Comparison of ENCODE assay signal across 25 cellular contexts in the genomic region with DNA sequence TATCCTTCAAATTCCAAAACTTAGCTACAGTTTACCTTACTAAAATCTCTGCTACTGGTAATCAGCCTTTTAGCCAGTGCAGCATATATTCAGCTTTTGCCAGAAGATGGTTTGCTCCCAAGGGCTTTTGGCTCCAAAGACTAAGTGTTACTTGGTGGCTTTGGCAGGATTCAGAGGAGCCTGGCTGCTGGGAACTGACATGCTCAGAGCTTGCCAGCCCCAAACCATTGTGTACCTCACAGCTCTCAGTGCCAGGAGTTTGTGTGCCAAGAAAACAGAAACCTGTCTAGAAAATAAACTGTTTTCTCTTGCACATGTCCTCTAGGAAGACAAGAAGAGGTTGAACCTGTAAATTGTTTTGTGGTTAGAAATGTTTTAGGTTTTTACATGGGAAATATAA.
A peak's percentile ranks its signal among the peaks of the same experiment; 100 is the strongest.
DNase-seq lines count a peak whose midpoint lies in the region; ATAC-seq, FAIRE-seq and TF ChIP-seq lines count a peak whose summit lies in the region.
"Had no signal": no experiment of that assay in that cellular context is flagged by ENCODE, and none has a peak within 500 bp of the region (broad histone marks: within the 10 kb centered on the region; RNA-seq: fewer than 3 reads in every experiment).

No MANE protein-coding gene starts in this region.

- no peak for TF ChIP-seq CTCF in nephron (IDR thresholded peaks at IDR 0.05; ENCODE audit: unreplicated experiment in 3 of 3)
- no peak for TF ChIP-seq CTCF in endodermal cell (conservative IDR thresholded peaks at IDR 0.05)

- H3K27ac ChIP-seq in endodermal cell (ENCODE audit: low read depth, low read length) = no peak overlapping the region
- H3K27ac ChIP-seq: ascending aorta, GM23248, sigmoid colon, tibial artery had no signal

- H3K27ac Mint-ChIP-seq in nephron (peak overlapping the region in 2 of 3 experiments; percentile 47 to 66), endodermal cell (no peak overlapping the region)
- no peak overlapping the region for H3K27ac Mint-ChIP-seq in activated CD4-positive, alpha-beta memory T cell treated with anti-CD3 and anti-CD28 coated beads for 36 hours
- H3K27ac Mint-ChIP-seq: activated naive CD4-positive, alpha-beta T cell treated with anti-CD3 and anti-CD28 coated beads, Interleukin-2, amount 10 ng/mL, durations not matched to agents 7 days and 5 days; CD4-positive, CD25-positive, alpha-beta regulatory T cell; stimulated activated naive B cell treated with anti-CD40 and anti-IgM and Interleukin-4, amounts not matched to agents 10 μg/mL and 1 μg/mL and 100 μg/mL, for 72 hours had no signal

- CTCF ChIA-PET in activated CD4-positive, alpha-beta memory T cell treated with anti-CD3 and anti-CD28 coated beads for 36 hours (lab: Charles Lee) = no interaction called here

- no peaks in the 10 kb centered on the region for H3K4me1 ChIP-seq in endodermal cell (ENCODE audit: control insufficient read depth, insufficient read depth, low read length)

- no peaks in the 10 kb centered on the region for H3K36me3 ChIP-seq in endodermal cell (ENCODE audit: control insufficient read depth, insufficient read depth, low read length)
- H3K36me3 ChIP-seq: ascending aorta, sigmoid colon, tibial artery had no signal

- H3K9ac ChIP-seq in endodermal cell (ENCODE audit: extremely low read depth, low read length, poor library complexity, severe bottlenecking) = no peak overlapping the region
- H3K9ac ChIP-seq: GM23248 had no signal

- no peak overlapping the region for H3K4me3 Mint-ChIP-seq in nephron
- H3K4me3 Mint-ChIP-seq in endodermal cell = no peak overlapping the region
- no peak overlapping the region for H3K4me3 Mint-ChIP-seq in activated CD4-positive, alpha-beta memory T cell treated with anti-CD3 and anti-CD28 coated beads for 36 hours
- H3K4me3 Mint-ChIP-seq: activated naive CD4-positive, alpha-beta T cell treated with anti-CD3 and anti-CD28 coated beads, Interleukin-2, amount 10 ng/mL, durations not matched to agents 7 days and 5 days; activated T-cell treated with anti-CD3 and anti-CD28 coated beads, Interleukin-2, amount 50 U/mL, for 4 hours; CD4-positive, CD25-positive, alpha-beta regulatory T cell; stimulated activated naive B cell treated with anti-CD40 and anti-IgM and Interleukin-4, amounts not matched to agents 10 μg/mL and 1 μg/mL and 100 μg/mL, for 72 hours had no signal

- H3K9me3 ChIP-seq in endodermal cell (ENCODE audit: control insufficient read depth, low read length) = peaks cover 4% of the 10 kb centered on the region
- H3K9me3 ChIP-seq: ascending aorta, sigmoid colon, tibial artery had no signal

- peak in 9 of 14 donors; percentile 19 to 81 (median 45) for DNase-seq in C1 segment of cervical spinal cord (lab: John Stamatoyannopoulos, UW)
- peak; percentile 98 for DNase-seq in NCI-H446 treated with DMSO at 0.1 percent for 48 hours (lab: John Stamatoyannopoulos, UW)
- DNase-seq in frontal cortex (ENCODE audit: low spot score in 2 of 2) = peak; percentile 2 to 20
- DNase-seq in endodermal cell = no peak
- DNase-seq in activated CD4-positive, alpha-beta memory T cell treated with anti-CD3 and anti-CD28 coated beads for 36 hours = no peak
- DNase-seq in left colon = no peak
- DNase-seq: activated CD4-positive, CD25-positive, alpha-beta regulatory T cell treated with anti-CD3 and anti-CD28 coated beads, Interleukin-2, amount 50 U/mL, for 72 hours; activated naive CD4-positive, alpha-beta T cell treated with anti-CD3 and anti-CD28 coated beads, Interleukin-2, amount 10 ng/mL, durations not matched to agents 7 days and 5 days; activated T-cell treated with anti-CD3 and anti-CD28 coated beads, Interleukin-2, amount 50 U/mL, for 4 hours; CD4-positive, CD25-positive, alpha-beta regulatory T cell; DMS153; GF-D8; GM23248; MM.1S; NCI-H1694 treated with DMSO at 0.1 percent for 48 hours; NCI-H2227 treated with DMSO at 0.1 percent for 48 hours; NK-92 treated with Interleukin-12 subunit alpha and Interleukin-12 subunit beta, amount 100 ng/mL, for 24 hours; sigmoid colon; stimulated activated naive B cell treated with anti-CD40 and anti-IgM and Interleukin-4, amounts not matched to agents 10 μg/mL and 1 μg/mL and 100 μg/mL, for 72 hours; tibial artery had no signal

- no peaks in the 10 kb centered on the region for H3K36me3 Mint-ChIP-seq in nephron (ENCODE audit: low read depth)
- no peaks in the 10 kb centered on the region for H3K36me3 Mint-ChIP-seq in endodermal cell (ENCODE audit: low read depth)
- no peaks in the 10 kb centered on the region for H3K36me3 Mint-ChIP-seq in activated CD4-positive, alpha-beta memory T cell treated with anti-CD3 and anti-CD28 coated beads for 36 hours
- H3K36me3 Mint-ChIP-seq: activated naive CD4-positive, alpha-beta T cell treated with anti-CD3 and anti-CD28 coated beads, Interleukin-2, amount 10 ng/mL, durations not matched to agents 7 days and 5 days; CD4-positive, CD25-positive, alpha-beta regulatory T cell had no signal

- H3K27me3 Mint-ChIP-seq in nephron (ENCODE audit: low read depth) (no peaks in the 10 kb centered on the region), endodermal cell (ENCODE audit: insufficient read depth) (no peaks in the 10 kb centered on the region)
- H3K27me3 Mint-ChIP-seq in activated CD4-positive, alpha-beta memory T cell treated with anti-CD3 and anti-CD28 coated beads for 36 hours = no peaks in the 10 kb centered on the region
- H3K27me3 Mint-ChIP-seq: activated naive CD4-positive, alpha-beta T cell treated with anti-CD3 and anti-CD28 coated beads, Interleukin-2, amount 10 ng/mL, durations not matched to agents 7 days and 5 days; CD4-positive, CD25-positive, alpha-beta regulatory T cell; stimulated activated naive B cell treated with anti-CD40 and anti-IgM and Interleukin-4, amounts not matched to agents 10 μg/mL and 1 μg/mL and 100 μg/mL, for 72 hours had no signal

- POLR2A ChIA-PET in activated CD4-positive, alpha-beta memory T cell treated with anti-CD3 and anti-CD28 coated beads for 36 hours (lab: Charles Lee) = no interaction called here

- H3K4me1 Mint-ChIP-seq in nephron (peaks cover 12% of the 10 kb centered on the region), endodermal cell (peaks cover 16% of the 10 kb centered on the region)
- no peaks in the 10 kb centered on the region for H3K4me1 Mint-ChIP-seq in activated CD4-positive, alpha-beta memory T cell treated with anti-CD3 and anti-CD28 coated beads for 36 hours (ENCODE audit: low read depth)
- H3K4me1 Mint-ChIP-seq: activated naive CD4-positive, alpha-beta T cell treated with anti-CD3 and anti-CD28 coated beads, Interleukin-2, amount 10 ng/mL, durations not matched to agents 7 days and 5 days; CD4-positive, CD25-positive, alpha-beta regulatory T cell had no signal

- ATAC-seq in HG02623 (IDR thresholded peaks at IDR 0.05; ENCODE audit: unreplicated experiment) (no peak), left colon (no peak)
- ATAC-seq: activated T-cell treated with anti-CD3 and anti-CD28 coated beads, Interleukin-2, amount 50 U/mL, for 4 hours; stimulated activated naive B cell treated with anti-CD40 and anti-IgM and Interleukin-4, amounts not matched to agents 10 μg/mL and 1 μg/mL and 100 μg/mL, for 72 hours had no signal

- no peak overlapping the region for H3K4me3 ChIP-seq in endodermal cell (ENCODE audit: low read length)
- H3K4me3 ChIP-seq: ascending aorta, GM23248, lung, sigmoid colon, tibial artery had no signal

- H3K27me3 ChIP-seq in endodermal cell (ENCODE audit: control insufficient read depth, insufficient read depth, low read length, poor library complexity, severe bottlenecking) = no peaks in the 10 kb centered on the region
- H3K27me3 ChIP-seq: ascending aorta, sigmoid colon, tibial artery had no signal

- intact Hi-C loops in activated CD4-positive, alpha-beta memory T cell treated with anti-CD3 and anti-CD28 coated beads for 36 hours (cut with micrococcal nuclease) = no loop called here
- intact Hi-C loops in left colon (cut with DNase I, micrococcal nuclease) = no loop called here

- no peak for FAIRE-seq in frontal cortex (lab: Jason Lieb, UNC)
- FAIRE-seq: RCC 7860 had no signal

- H3K9me3 Mint-ChIP-seq in nephron (no peaks in the 10 kb centered on the region), endodermal cell (no peaks in the 10 kb centered on the region)
- no peaks in the 10 kb centered on the region for H3K9me3 Mint-ChIP-seq in activated CD4-positive, alpha-beta memory T cell treated with anti-CD3 and anti-CD28 coated beads for 36 hours
- H3K9me3 Mint-ChIP-seq: activated naive CD4-positive, alpha-beta T cell treated with anti-CD3 and anti-CD28 coated beads, Interleukin-2, amount 10 ng/mL, durations not matched to agents 7 days and 5 days; activated T-cell treated with anti-CD3 and anti-CD28 coated beads, Interleukin-2, amount 50 U/mL, for 4 hours had no signal

Comparison
In these comparisons a context has a peak if more than half of its experiments do, and no peak if none do; other contexts are left out.
1. DNase-seq: peak in C1 segment of cervical spinal cord (9 of 14), NCI-H446 treated with DMSO at 0.1 percent for 48 hours (single experiment) and frontal cortex (2 of 2); none in endodermal cell (single experiment), activated CD4-positive, alpha-beta memory T cell treated with anti-CD3 and anti-CD28 coated beads for 36 hours (single experiment) and left colon (0 of 2).
2. H3K27ac Mint-ChIP-seq: peak in nephron (2 of 3); none in endodermal cell (single experiment) and activated CD4-positive, alpha-beta memory T cell treated with anti-CD3 and anti-CD28 coated beads for 36 hours (single experiment).